In the genomic region with DNA sequence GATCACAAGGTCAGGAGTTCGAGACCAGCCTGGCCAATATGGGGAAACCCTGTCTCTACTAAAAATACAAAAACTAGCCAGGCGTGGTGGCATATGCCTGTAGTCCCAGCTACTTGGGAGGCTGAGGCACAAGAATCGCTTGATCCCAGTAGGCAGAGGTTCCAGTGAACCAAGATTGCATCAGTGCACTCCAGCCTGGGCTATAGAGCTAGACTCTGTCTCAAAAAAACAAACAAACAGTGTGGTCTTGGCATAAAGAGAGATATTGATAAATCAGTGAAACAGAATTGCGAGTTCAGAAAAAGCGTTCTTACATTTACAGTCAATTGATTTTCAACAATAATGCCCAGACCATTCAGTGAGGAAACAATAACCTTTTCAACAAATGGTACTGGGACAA, we compare ENCODE assay signal across 1 cellular context. TPM values are rescaled to one million over a fixed set of nuclear protein-coding genes. Genes with fewer than 3 reads are reported as not detected.
"Had no signal": no experiment of that assay in that cellular context is flagged by ENCODE, and none has a peak within 500 bp of the region (broad histone marks: within the 10 kb centered on the region; RNA-seq: fewer than 3 reads in every experiment).

No MANE protein-coding gene starts in this region.

RNA-seq across cellular contexts. Expression of gene PLD6, which starts 10.7 kb away (rescaled TPM):
- total RNA-seq: M059J had no signal
